Comparison of ENCODE assay signal across 13 cellular contexts in the genomic region with DNA sequence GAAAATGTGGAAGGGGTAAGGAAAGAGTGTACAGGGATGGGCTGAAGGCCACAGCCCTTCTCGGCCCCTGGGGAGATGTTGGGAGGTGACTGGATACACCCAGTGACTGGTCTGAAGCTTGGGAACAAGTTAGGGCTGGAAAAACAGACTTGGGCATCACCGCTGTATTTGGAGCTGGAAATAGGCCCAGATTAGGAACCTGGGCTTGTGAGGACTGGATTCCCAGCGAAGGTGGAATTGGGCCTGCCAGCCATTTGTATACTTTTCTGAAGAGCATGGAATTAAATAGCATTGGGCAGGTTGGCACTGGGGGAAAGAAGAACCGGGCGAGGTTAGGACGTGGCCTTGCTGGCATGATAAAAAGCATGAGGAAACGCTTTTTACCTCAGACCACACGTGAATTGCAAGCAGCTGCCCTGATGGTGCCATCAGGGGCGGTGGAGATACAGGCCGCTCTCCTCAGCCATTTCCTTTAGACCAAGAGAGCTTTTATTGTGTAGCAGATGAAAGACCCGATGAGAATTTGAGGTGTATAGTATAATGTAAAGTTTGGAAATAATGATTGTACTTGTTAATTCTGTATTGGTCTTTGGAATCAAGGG. TPM values are rescaled to one million over a fixed set of nuclear protein-coding genes. Genes with fewer than 3 reads are reported as not detected.
DNase-seq lines count a peak whose midpoint lies in the region; ATAC-seq, FAIRE-seq and TF ChIP-seq lines count a peak whose summit lies in the region.
"Had no signal": no experiment of that assay in that cellular context is flagged by ENCODE, and none has a peak within 500 bp of the region (broad histone marks: within the 10 kb centered on the region; RNA-seq: fewer than 3 reads in every experiment).

No MANE protein-coding gene starts in this region.

- no peak overlapping the region for H3K4me3 ChIP-seq in AG04450 (ENCODE audit: low read depth, low read length)
- H3K4me3 ChIP-seq in foreskin fibroblast (ENCODE audit: low read depth in 1 of 2, low read length in 2 of 2) = no peak overlapping the region
- H3K4me3 ChIP-seq: HAP-1, K562 had no signal

- TF ChIP-seq POLR2A in GM12891 (IDR thresholded peaks at IDR 0.05; ENCODE audit: low read depth, low read length) = no peak

- no peaks in the 10 kb centered on the region for H3K9me3 Mint-ChIP-seq in activated naive CD8-positive, alpha-beta T cell treated with anti-CD3 and anti-CD28 coated beads, Interleukin-2, amount 50 U/mL, for 24 hours

- CTCF ChIA-PET in AG04450 (lab: Charles Lee) = interaction anchor here (0.6 to 3.7 kb wide), 6 partner anchors 23 to 313 kb away, joined by 3 to 15 read pairs (median 4); no protein-coding TSS in a partner anchor

- ATAC-seq in activated naive CD8-positive, alpha-beta T cell treated with anti-CD3 and anti-CD28 coated beads, Interleukin-2, amount 50 U/mL, for 24 hours = no peak
- peak; percentile 57 for ATAC-seq in left lobe of liver
- ATAC-seq in HG03565 (IDR thresholded peaks at IDR 0.05; ENCODE audit: unreplicated experiment) = no peak
- ATAC-seq: K562 had no signal

- H3K4me3 Mint-ChIP-seq in activated naive CD8-positive, alpha-beta T cell treated with anti-CD3 and anti-CD28 coated beads, Interleukin-2, amount 50 U/mL, for 24 hours = no peak overlapping the region

- no peaks in the 10 kb centered on the region for H3K27me3 ChIP-seq in AG04450 (ENCODE audit: control insufficient read depth, insufficient read depth, low read length)

- DNase-seq in AG04450 (ENCODE audit: low read depth, low spot score) (no peak), GM12891 (ENCODE audit: insufficient read length, low spot score) (no peak), left lobe of liver (ENCODE audit: low spot score) (peak; percentile 62), GM19240 (ENCODE audit: insufficient read length, low spot score) (no peak), activated gamma-delta T cell (lab: John Stamatoyannopoulos, UW) (no peak), foreskin fibroblast (no peak)
- no peak for DNase-seq in activated naive CD8-positive, alpha-beta T cell treated with anti-CD3 and anti-CD28 coated beads, Interleukin-2, amount 50 U/mL, for 24 hours
- DNase-seq: AML-193, DMS79, NCI-H345 had no signal

- TF ChIP-seq CTCF in AG04450 (IDR thresholded peaks at IDR 0.05; ENCODE audit: low read depth, low read length) (no peak), foreskin fibroblast (IDR thresholded peaks at IDR 0.05; ENCODE audit: low read depth, low read length) (no peak)

- peaks cover 80% of the 10 kb centered on the region for H3K36me3 Mint-ChIP-seq in activated naive CD8-positive, alpha-beta T cell treated with anti-CD3 and anti-CD28 coated beads, Interleukin-2, amount 50 U/mL, for 24 hours (ENCODE audit: low read depth)

- peaks cover 81% of the 10 kb centered on the region for H3K4me1 Mint-ChIP-seq in activated naive CD8-positive, alpha-beta T cell treated with anti-CD3 and anti-CD28 coated beads, Interleukin-2, amount 50 U/mL, for 24 hours

- H3K27me3 Mint-ChIP-seq in activated naive CD8-positive, alpha-beta T cell treated with anti-CD3 and anti-CD28 coated beads, Interleukin-2, amount 50 U/mL, for 24 hours = no peaks in the 10 kb centered on the region

- FAIRE-seq in GM12891 (lab: Jason Lieb, UNC) = no peak
- FAIRE-seq: K562 had no signal

- peak overlapping the region; percentile 21 for H3K27ac ChIP-seq in AG04450 (ENCODE audit: low read depth, low read length)

- peak overlapping the region; percentile 63 for H3K27ac Mint-ChIP-seq in activated naive CD8-positive, alpha-beta T cell treated with anti-CD3 and anti-CD28 coated beads, Interleukin-2, amount 50 U/mL, for 24 hours

- POLR2A ChIA-PET in AG04450 (lab: Yijun Ruan, JAX) = no interaction called here

- no peaks in the 10 kb centered on the region for H3K9me3 ChIP-seq in AG04450 (ENCODE audit: control insufficient read depth, insufficient read depth, low read length)
- H3K9me3 ChIP-seq: HAP-1 had no signal

TF ChIP-seq in GM12891, 5 proteins besides CTCF, POLR2A, EP300 and RAD21:
- TF ChIP-seq TAF1 (IDR thresholded peaks at IDR 0.05; ENCODE audit: low read depth, low read length) (no peak), POLR2AphosphoS5 (IDR thresholded peaks at IDR 0.05; ENCODE audit: low read depth, low read length) (peak; percentile 57; the same call in 1 of the 2 replicates)

RNA-seq across cellular contexts. Expression of gene OTULIN, which starts 37.8 kb away (rescaled TPM):
- polyA plus RNA-seq in AG04450 (2011; rRNA removed) = 10.9 and 14.0 TPM in 2 replicates
- 20.0 and 27.6 TPM in 2 replicates for polyA minus RNA-seq in AG04450 (2011; rRNA and poly(A)+ RNA removed)
- 12.5 TPM for polyA plus RNA-seq in GM12891 (2012; ENCODE audit: low read depth, missing spikeins)
- total RNA-seq in left lobe of liver = 32.1 TPM
